16 cellular contexts compared by ENCODE assay signal in genomic region chr1:211341999-211342398, GRCh38.
"Had no signal": no experiment of that assay in that cellular context is flagged by ENCODE, and none has a peak within 500 bp of the region (broad histone marks: within the 10 kb centered on the region; RNA-seq: fewer than 3 reads in every experiment).

No MANE protein-coding gene starts in this region.

- H3K9me3 ChIP-seq: heart left ventricle, neutrophil, psoas muscle, right lobe of liver, tibial nerve, upper lobe of right lung, vagina had no signal

- H3K27me3 ChIP-seq: heart left ventricle, neutrophil, right lobe of liver, tibial nerve, upper lobe of right lung, vagina had no signal

- H3K27me3 Mint-ChIP-seq: naive thymus-derived CD8-positive, alpha-beta T cell; stimulated activated naive CD8-positive, alpha-beta T cell treated with anti-CD3 and anti-CD28 coated beads, Interleukin-15, Interleukin-2, amounts not matched to agents 100 ng/mL and 50 ng/mL, for 24 hours had no signal

- H3K27ac ChIP-seq: heart left ventricle, neutrophil, psoas muscle, right lobe of liver, tibial nerve, upper lobe of right lung, vagina had no signal

- H3K9me3 Mint-ChIP-seq: naive thymus-derived CD8-positive, alpha-beta T cell; stimulated activated effector memory CD8-positive, alpha-beta T cell treated with anti-CD3 and anti-CD28 coated beads, Interleukin-12 subunit alpha, Interleukin-12 subunit beta, amount 100 ng/mL, for 72 hours; stimulated activated naive CD8-positive, alpha-beta T cell treated with anti-CD3 and anti-CD28 coated beads, Interleukin-15, Interleukin-2, amounts not matched to agents 100 ng/mL and 50 ng/mL, for 24 hours had no signal

- H3K4me3 Mint-ChIP-seq: stimulated activated effector memory CD8-positive, alpha-beta T cell treated with anti-CD3 and anti-CD28 coated beads, Interleukin-12 subunit alpha, Interleukin-12 subunit beta, amount 100 ng/mL, for 72 hours; stimulated activated naive CD8-positive, alpha-beta T cell treated with anti-CD3 and anti-CD28 coated beads, Interleukin-15, Interleukin-2, amounts not matched to agents 100 ng/mL and 50 ng/mL, for 24 hours had no signal

- H3K36me3 ChIP-seq: heart left ventricle, neutrophil, right lobe of liver, tibial nerve, upper lobe of right lung, vagina had no signal

- H3K4me3 ChIP-seq: heart left ventricle, psoas muscle, right lobe of liver, tibial nerve, upper lobe of right lung, vagina had no signal

- ATAC-seq: naive thymus-derived CD8-positive, alpha-beta T cell; psoas muscle; stimulated activated effector memory CD8-positive, alpha-beta T cell treated with anti-CD3 and anti-CD28 coated beads, Interleukin-12 subunit alpha, Interleukin-12 subunit beta, amount 100 ng/mL, for 72 hours had no signal

- H3K4me1 ChIP-seq: psoas muscle, right lobe of liver, upper lobe of right lung had no signal

- DNase-seq: effector memory CD4-positive, alpha-beta T cell; heart left ventricle; hypothalamus; kidney glomerular epithelial cell; naive thymus-derived CD8-positive, alpha-beta T cell; psoas muscle; retina; right lobe of liver; stimulated activated CD4-positive, alpha-beta T cell treated with anti-CD3 and anti-CD28 coated beads, Interleukin-4, amount 100 ng/mL, for 1 hour; stimulated activated CD8-positive, alpha-beta memory T cell treated with anti-CD3 and anti-CD28 coated beads, Interleukin-4, amount 100 ng/mL, for 48 hours; upper lobe of right lung had no signal
